Comparison of ENCODE assay signal across 33 cellular contexts in genomic region chr17:63333869-63334268, GRCh38.
"Had no signal": no experiment of that assay in that cellular context is flagged by ENCODE, and none has a peak within 500 bp of the region (broad histone marks: within the 10 kb centered on the region; RNA-seq: fewer than 3 reads in every experiment).

No MANE protein-coding gene starts in this region.

- ATAC-seq: activated CD8-positive, alpha-beta memory T cell treated with anti-CD3 and anti-CD28 coated beads, Interleukin-2, amount 10 ng/mL, durations not matched to agents 7 days and 5 days; activated CD8-positive, alpha-beta T cell treated with anti-CD3 and anti-CD28 coated beads, Interleukin-2, amount 10 ng/mL, durations not matched to agents 7 days and 5 days; activated naive CD4-positive, alpha-beta T cell treated with anti-CD3 and anti-CD28 coated beads, Interleukin-2, amount 50 U/mL, for 72 hours; activated T-helper 17 cell treated with anti-CD3 and anti-CD28 coated beads, Interleukin-2, amount 50 U/mL, for 72 hours; body of pancreas had no signal

- H3K9me3 ChIP-seq: adrenal gland, body of pancreas, breast epithelium had no signal

- H3K27ac Mint-ChIP-seq: activated B cell treated with CpG ODN at 0.5 μM for 24 hours; activated CD4-positive, alpha-beta memory T cell treated with anti-CD3 and anti-CD28 coated beads, Interleukin-2, amount 10 ng/mL, durations not matched to agents 7 days and 5 days; activated CD4-positive, alpha-beta T cell treated with anti-CD3 and anti-CD28 coated beads, Interleukin-2, amount 10 ng/mL, durations not matched to agents 7 days and 5 days; activated CD8-positive, alpha-beta memory T cell treated with anti-CD3 and anti-CD28 coated beads, Interleukin-2, amount 10 ng/mL, durations not matched to agents 7 days and 5 days; activated CD8-positive, alpha-beta T cell treated with anti-CD3 and anti-CD28 coated beads, Interleukin-2, amount 10 ng/mL, durations not matched to agents 7 days and 5 days; activated naive CD4-positive, alpha-beta T cell treated with anti-CD3 and anti-CD28 coated beads for 36 hours; activated naive CD4-positive, alpha-beta T cell treated with anti-CD3 and anti-CD28 coated beads, Interleukin-2, amount 50 U/mL, for 72 hours; activated naive CD8-positive, alpha-beta T cell treated with anti-CD3 and anti-CD28 coated beads for 36 hours; activated T-cell treated with anti-CD3 and anti-CD28 coated beads, Interleukin-2, amount 50 U/mL, for 24 hours; activated T-helper 17 cell treated with anti-CD3 and anti-CD28 coated beads, Interleukin-2, amount 50 U/mL, for 72 hours; T-helper 2 cell treated with Interferon-gamma antibody and Interleukin-4, amounts not matched to agents 5 μg/mL and 100 μg/mL, for 36 hours had no signal

- DNase-seq: activated B cell treated with CpG ODN at 0.5 μM for 24 hours; activated CD4-positive, alpha-beta memory T cell treated with anti-CD3 and anti-CD28 coated beads, Interleukin-2, amount 10 ng/mL, durations not matched to agents 7 days and 5 days; activated CD4-positive, alpha-beta T cell treated with anti-CD3 and anti-CD28 coated beads for 4 hours; activated CD4-positive, alpha-beta T cell treated with anti-CD3 and anti-CD28 coated beads, Interleukin-2, amount 10 ng/mL, durations not matched to agents 7 days and 5 days; activated CD4-positive, alpha-beta T cell treated with anti-CD3 and anti-CD28 coated beads, Interleukin-2, amount 50 U/mL, for 48 hours; activated CD4-positive, CD25-positive, alpha-beta regulatory T cell treated with anti-CD3 and anti-CD28 coated beads, Interleukin-2, amount 50 U/mL, for 72 hours; activated CD8-positive, alpha-beta memory T cell treated with anti-CD3 and anti-CD28 coated beads for 24 hours; activated CD8-positive, alpha-beta memory T cell treated with anti-CD3 and anti-CD28 coated beads, Interleukin-2, amount 10 ng/mL, durations not matched to agents 7 days and 5 days; activated CD8-positive, alpha-beta memory T cell treated with anti-CD3 and anti-CD28 coated beads, Interleukin-2, amount 50 U/mL, for 48 hours; activated CD8-positive, alpha-beta T cell treated with anti-CD3 and anti-CD28 coated beads, Interleukin-2, amount 10 ng/mL, durations not matched to agents 7 days and 5 days; activated effector memory CD4-positive, alpha-beta T cell treated with anti-CD3 and anti-CD28 coated beads, Interleukin-2, amount 50 U/mL, for 16 hours; activated gamma-delta T cell treated with Interleukin-2 at 50 U/mL for 16 hours; activated naive CD4-positive, alpha-beta T cell; activated naive CD4-positive, alpha-beta T cell treated with anti-CD3 and anti-CD28 coated beads for 36 hours; activated naive CD4-positive, alpha-beta T cell treated with anti-CD3 and anti-CD28 coated beads, Interleukin-2, amount 50 U/mL, for 16 hours; activated naive CD8-positive, alpha-beta T cell treated with anti-CD3 and anti-CD28 coated beads for 36 hours; activated T-cell treated with anti-CD3 and anti-CD28 coated beads, Interleukin-2, amount 50 U/mL, for 24 hours; activated T-cell treated with anti-CD3 and anti-CD28 coated beads, Interleukin-2, amount 50 U/mL, for 48 hours; adrenal gland; amniotic stem cell; aorta; body of pancreas; brain microvascular endothelial cell; central memory CD4-positive, alpha-beta T cell; T-helper 2 cell; T-helper 9 cell had no signal

- H3K27me3 Mint-ChIP-seq: activated CD4-positive, alpha-beta memory T cell treated with anti-CD3 and anti-CD28 coated beads, Interleukin-2, amount 10 ng/mL, durations not matched to agents 7 days and 5 days; activated CD4-positive, alpha-beta T cell treated with anti-CD3 and anti-CD28 coated beads, Interleukin-2, amount 10 ng/mL, durations not matched to agents 7 days and 5 days; activated CD8-positive, alpha-beta memory T cell treated with anti-CD3 and anti-CD28 coated beads, Interleukin-2, amount 10 ng/mL, durations not matched to agents 7 days and 5 days; activated naive CD8-positive, alpha-beta T cell treated with anti-CD3 and anti-CD28 coated beads for 36 hours; activated T-cell treated with anti-CD3 and anti-CD28 coated beads, Interleukin-2, amount 50 U/mL, for 24 hours; activated T-helper 17 cell treated with anti-CD3 and anti-CD28 coated beads, Interleukin-2, amount 50 U/mL, for 72 hours had no signal

- H3K36me3 Mint-ChIP-seq: activated naive CD4-positive, alpha-beta T cell treated with anti-CD3 and anti-CD28 coated beads, Interleukin-2, amount 50 U/mL, for 72 hours had no signal

- FAIRE-seq: astrocyte, colon, TTC549 had no signal

- H3K4me3 Mint-ChIP-seq: activated B cell treated with CpG ODN at 0.5 μM for 24 hours; activated CD4-positive, alpha-beta memory T cell treated with anti-CD3 and anti-CD28 coated beads, Interleukin-2, amount 10 ng/mL, durations not matched to agents 7 days and 5 days; activated CD4-positive, alpha-beta T cell treated with anti-CD3 and anti-CD28 coated beads, Interleukin-2, amount 10 ng/mL, durations not matched to agents 7 days and 5 days; activated CD8-positive, alpha-beta memory T cell treated with anti-CD3 and anti-CD28 coated beads, Interleukin-2, amount 10 ng/mL, durations not matched to agents 7 days and 5 days; activated CD8-positive, alpha-beta T cell treated with anti-CD3 and anti-CD28 coated beads, Interleukin-2, amount 10 ng/mL, durations not matched to agents 7 days and 5 days; activated naive CD4-positive, alpha-beta T cell treated with anti-CD3 and anti-CD28 coated beads for 36 hours; activated naive CD8-positive, alpha-beta T cell treated with anti-CD3 and anti-CD28 coated beads for 36 hours; activated T-cell treated with anti-CD3 and anti-CD28 coated beads, Interleukin-2, amount 50 U/mL, for 24 hours; activated T-helper 17 cell treated with anti-CD3 and anti-CD28 coated beads, Interleukin-2, amount 50 U/mL, for 72 hours; T-helper 2 cell treated with Interferon-gamma antibody and Interleukin-4, amounts not matched to agents 5 μg/mL and 100 μg/mL, for 36 hours had no signal

- H3K4me1 Mint-ChIP-seq: activated B cell treated with CpG ODN at 0.5 μM for 24 hours; activated CD4-positive, alpha-beta memory T cell treated with anti-CD3 and anti-CD28 coated beads, Interleukin-2, amount 10 ng/mL, durations not matched to agents 7 days and 5 days; activated CD4-positive, alpha-beta T cell treated with anti-CD3 and anti-CD28 coated beads, Interleukin-2, amount 10 ng/mL, durations not matched to agents 7 days and 5 days; activated CD8-positive, alpha-beta memory T cell treated with anti-CD3 and anti-CD28 coated beads, Interleukin-2, amount 10 ng/mL, durations not matched to agents 7 days and 5 days; activated naive CD8-positive, alpha-beta T cell treated with anti-CD3 and anti-CD28 coated beads for 36 hours; activated T-helper 17 cell treated with anti-CD3 and anti-CD28 coated beads, Interleukin-2, amount 50 U/mL, for 72 hours had no signal
